Comparison of ENCODE assay signal across 29 cellular contexts in the genomic region with DNA sequence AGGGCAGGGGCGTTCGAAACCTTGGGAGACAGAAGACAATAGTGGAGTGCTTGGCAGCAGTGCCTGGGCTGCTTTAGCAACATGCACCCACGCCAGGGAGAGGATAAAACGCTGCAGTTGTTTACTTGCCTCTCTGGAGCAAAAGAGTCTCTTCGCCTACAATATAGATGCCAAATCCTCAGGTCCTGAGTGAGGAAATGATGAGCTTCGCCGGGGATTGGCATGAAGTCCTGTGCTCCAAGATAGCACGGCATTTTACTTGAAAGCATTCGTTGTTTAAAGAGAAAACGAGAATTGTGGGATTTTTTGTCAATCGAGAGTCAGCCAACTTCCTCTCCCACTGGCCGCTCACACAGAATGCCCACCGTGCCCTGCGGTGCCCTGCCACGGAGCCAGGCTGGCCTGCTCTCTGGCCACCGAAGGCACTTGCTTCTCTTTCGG.
DNase-seq lines count a peak whose midpoint lies in the region; ATAC-seq and TF ChIP-seq lines count a peak whose summit lies in the region.
"Had no signal": no experiment of that assay in that cellular context is flagged by ENCODE, and none has a peak within 500 bp of the region (broad histone marks: within the 10 kb centered on the region; RNA-seq: fewer than 3 reads in every experiment).

No MANE protein-coding gene starts in this region.

- no peak for ATAC-seq in heart right ventricle
- ATAC-seq: heart left ventricle, natural killer cell had no signal

- H3K36me3 ChIP-seq in heart right ventricle, result no peaks in the 10 kb centered on the region
- H3K36me3 ChIP-seq: cardiac muscle cell, heart left ventricle, left ventricle myocardium inferior, stomach, transverse colon had no signal

- H3K27ac ChIP-seq in caudate nucleus (ENCODE audit: low read depth, low read length) (peak overlapping the region; percentile 85), heart right ventricle (no peak overlapping the region)
- H3K27ac ChIP-seq: cardiac muscle cell, epithelial cell of prostate, heart left ventricle, left ventricle myocardium inferior, SK-N-MC, stomach, transverse colon had no signal

- H3K9me3 ChIP-seq in heart right ventricle, result no peaks in the 10 kb centered on the region
- H3K9me3 ChIP-seq: heart left ventricle, left ventricle myocardium inferior, stomach, transverse colon had no signal

- WGBS in heart right ventricle, 2 donors, result 80 to 86% methylated on average over 17 of the region's 17 CpGs

- peaks cover 0 to 6% (median 0%) of the 10 kb centered on the region in 7 donors for H3K27me3 ChIP-seq in heart right ventricle
- H3K27me3 ChIP-seq: transverse colon had no signal

- DNase-seq in NCI-H1417 (lab: John Stamatoyannopoulos, UW), result peak in 2 of 3 experiments; percentile 28 to 54
- DNase-seq in NCI-H1417 treated with DMSO at 0.1 percent for 48 hours (lab: John Stamatoyannopoulos, UW), result no peak
- peak in 43 of 61 donors; percentile 5 to 80 (median 55) for DNase-seq in caudate nucleus (lab: John Stamatoyannopoulos, UW)
- DNase-seq in midbrain (lab: John Stamatoyannopoulos, UW), result peak; percentile 51
- DNase-seq in superior temporal gyrus (ENCODE audit: extremely low spot score), result peak; percentile 73
- DNase-seq in heart right ventricle, result no peak
- no peak for DNase-seq in GM19238 (ENCODE audit: insufficient read length, low spot score)
- no peak for DNase-seq in activated CD8-positive, alpha-beta memory T cell treated with anti-CD3 and anti-CD28 coated beads, Interleukin-2, amount 50 U/mL, for 48 hours
- DNase-seq: 8988T; activated CD4-positive, alpha-beta T cell treated with anti-CD3 and anti-CD28 coated beads for 48 hours; activated naive CD4-positive, alpha-beta T cell; activated T-cell treated with anti-CD3 and anti-CD28 coated beads, Interleukin-2, amount 50 U/mL, for 48 hours; AML-193; CD8-positive, alpha-beta memory T cell; DMS153; GDM1; GOT3; heart left ventricle; left ventricle myocardium inferior; natural killer cell; NCI-H1694; NCI-H2171 treated with DMSO at 0.1 percent for 48 hours; NCI-H774; stomach; T-helper 2 cell; transverse colon had no signal

- intact Hi-C loops in heart right ventricle (cut with DNase I), result no loop called here

- TF ChIP-seq CTCF in heart right ventricle (IDR thresholded peaks at IDR 0.05), result no peak

- H3K4me3 ChIP-seq in heart right ventricle, result no peak overlapping the region
- H3K4me3 ChIP-seq: cardiac muscle cell, heart left ventricle, left ventricle myocardium inferior, SK-N-MC, stomach, transverse colon had no signal

- H3K4me1 ChIP-seq in heart right ventricle, result no peaks in the 10 kb centered on the region
- H3K4me1 ChIP-seq: heart left ventricle, left ventricle myocardium inferior, stomach, transverse colon had no signal

Comparison
In these comparisons a context has a peak if more than half of its experiments do, and no peak if none do; other contexts are left out.
1. DNase-seq: peak in NCI-H1417 (2 of 3), caudate nucleus (43 of 61), midbrain (single experiment) and superior temporal gyrus (single experiment); none in NCI-H1417 treated with DMSO at 0.1 percent for 48 hours (single experiment), heart right ventricle (0 of 2), GM19238 (single experiment) and activated CD8-positive, alpha-beta memory T cell treated with anti-CD3 and anti-CD28 coated beads, Interleukin-2, amount 50 U/mL, for 48 hours (single experiment).